In genomic region chr13:85575110-85575509, GRCh38 we compare ENCODE assay signal across 24 cellular contexts.
"Had no signal": no experiment of that assay in that cellular context is flagged by ENCODE, and none has a peak within 500 bp of the region (broad histone marks: within the 10 kb centered on the region; RNA-seq: fewer than 3 reads in every experiment).

No MANE protein-coding gene starts in this region.

- H3K4me3 ChIP-seq: hepatocyte, left ventricle myocardium inferior, lung, neural progenitor cell, right atrium auricular region, right lobe of liver, smooth muscle cell, suprapubic skin, thoracic aorta, tibial artery, uterus had no signal

- H3K36me3 ChIP-seq: left ventricle myocardium inferior, neural progenitor cell, neutrophil, right atrium auricular region, right lobe of liver, suprapubic skin, thoracic aorta, tibial artery, uterus had no signal

- H3K79me2 ChIP-seq: hepatocyte, parathyroid adenoma had no signal

- H3K9me3 ChIP-seq: neutrophil, right atrium auricular region, right lobe of liver, suprapubic skin, thoracic aorta, tibial artery, uterus had no signal

- DNase-seq: kidney glomerular epithelial cell; left cardiac atrium; left ventricle myocardium inferior; mesendoderm; naive B cell; natural killer cell; nephron progenitor cell; occipital lobe; right lobe of liver; stimulated activated CD4-positive, alpha-beta T cell treated with anti-CD3 and anti-CD28 coated beads, Interleukin-1b, Interleukin-23, amount 100 ng/mL, for 48 hours; stimulated activated CD4-positive, alpha-beta T cell treated with anti-CD3 and anti-CD28 coated beads, Interleukin-2, amount 100 ng/mL, for 48 hours; stimulated activated CD4-positive, alpha-beta T cell treated with anti-CD3 and anti-CD28 coated beads, Interleukin-4, amount 100 ng/mL, for 4 hours; stimulated activated naive CD4-positive, alpha-beta T cell; tibial artery; uterus had no signal

- H3K9ac ChIP-seq: neural progenitor cell, parathyroid adenoma had no signal

- ATAC-seq: left cardiac atrium, natural killer cell, right lobe of liver had no signal

- H3K4me2 ChIP-seq: hepatocyte, neural progenitor cell, smooth muscle cell had no signal

- H3K4me1 ChIP-seq: left ventricle myocardium inferior, neural progenitor cell, parathyroid adenoma, right atrium auricular region, right lobe of liver, suprapubic skin, tibial artery, uterus had no signal

- H3K27ac ChIP-seq: hepatocyte, left ventricle myocardium inferior, neural progenitor cell, neutrophil, parathyroid adenoma, right atrium auricular region, right lobe of liver, suprapubic skin, thoracic aorta, tibial artery, uterus had no signal

- H3K27me3 ChIP-seq: hepatocyte, neural progenitor cell, neutrophil, right atrium auricular region, right lobe of liver, suprapubic skin, tibial artery, uterus had no signal

- H2AFZ ChIP-seq: hepatocyte, neural progenitor cell, parathyroid adenoma had no signal
